Comparison of ENCODE assay signal across 23 cellular contexts in genomic region chr17:58310511-58311428, GRCh38. TPM values are rescaled to one million over a fixed set of nuclear protein-coding genes. Genes with fewer than 3 reads are reported as not detected.
DNase-seq lines count a peak whose midpoint lies in the region; ATAC-seq and TF ChIP-seq lines count a peak whose summit lies in the region.
"Had no signal": no experiment of that assay in that cellular context is flagged by ENCODE, and none has a peak within 500 bp of the region (broad histone marks: within the 10 kb centered on the region; RNA-seq: fewer than 3 reads in every experiment).

No MANE protein-coding gene starts in this region.

- H3K27ac ChIP-seq in testis = no peak overlapping the region
- no peak overlapping the region for H3K27ac ChIP-seq in left lung
- H3K27ac ChIP-seq: colonic mucosa, ovary, suprapubic skin had no signal

- TF ChIP-seq CTCF in testis (IDR thresholded peaks at IDR 0.05) (no peak), left lung (IDR thresholded peaks at IDR 0.05) (no peak)

- 91 to 97% methylated on average over 16 to 20 of the region's 23 CpGs for WGBS in testis, 2 donors

- ATAC-seq in left cardiac atrium = no peak
- ATAC-seq in left lung = no peak

- H3K27me3 ChIP-seq in testis (no peaks in the 10 kb centered on the region), left lung (peaks cover 0 to 2% of the 10 kb centered on the region in 2 donors)
- H3K27me3 ChIP-seq: BLaER1 treated with 17β-estradiol and CSF1 and Interleukin-3, amounts not matched to agents 10 nM and 100 nM; colonic mucosa; MG63; ovary; suprapubic skin had no signal

- TF ChIP-seq POLR2A in testis (IDR thresholded peaks at IDR 0.05) = no peak

- H3K4me3 ChIP-seq in testis (no peak overlapping the region), left lung (no peak overlapping the region)
- H3K4me3 ChIP-seq: BLaER1 treated with 17β-estradiol and CSF1 and Interleukin-3, amounts not matched to agents 10 nM and 100 nM; colonic mucosa; MG63; ovary; suprapubic skin had no signal

- DNase-seq in NCI-H82 (lab: John Stamatoyannopoulos, UW) (peak; percentile 79), NCI-H82 treated with DMSO at 0.1 percent for 48 hours (lab: John Stamatoyannopoulos, UW; ENCODE audit: unreplicated experiment) (no peak), NCI-H524 treated with DMSO at 0.1 percent for 48 hours (lab: John Stamatoyannopoulos, UW) (peak; percentile 68), left cardiac atrium (peak; percentile 17), testis (peak; percentile 10), SW480 (ENCODE audit: low spot score) (no peak), GOT3 (lab: John Stamatoyannopoulos, UW) (no peak), left lung (no peak)
- DNase-seq: activated naive CD4-positive, alpha-beta T cell treated with anti-CD3 and anti-CD28 coated beads, Interleukin-2, amount 50 U/mL, for 16 hours; activated T-cell treated with anti-CD3 and anti-CD28 coated beads for 4 hours; colonic mucosa; DMS53; foreskin fibroblast; MG63; NCI-H510A treated with DMSO at 0.1 percent for 48 hours; SIG-M5; stimulated activated CD4-positive, alpha-beta T cell treated with anti-CD3 and anti-CD28 coated beads, Interleukin-2, amount 100 ng/mL, for 48 hours had no signal

- intact Hi-C loops in left cardiac atrium (cut with DNase I) (no loop called here), testis (cut with DNase I; ENCODE audit: low total_unique reads) (no loop called here), left lung (cut with DNase I) (loop anchor here in 1 of 2 donors (10.0 kb wide), 1 partner anchor 134 kb away; no protein-coding TSS in a partner anchor)

- H3K36me3 ChIP-seq in testis (ENCODE audit: low read depth, missing control alignments) (no peaks in the 10 kb centered on the region), left lung (no peaks in the 10 kb centered on the region)
- H3K36me3 ChIP-seq: colonic mucosa, MG63, ovary, suprapubic skin had no signal

- H3K4me1 ChIP-seq in testis (no peaks in the 10 kb centered on the region), left lung (no peaks in the 10 kb centered on the region)
- H3K4me1 ChIP-seq: colonic mucosa, suprapubic skin had no signal

- no peaks in the 10 kb centered on the region for H3K9me3 ChIP-seq in testis
- no peaks in the 10 kb centered on the region for H3K9me3 ChIP-seq in left lung
- H3K9me3 ChIP-seq: BLaER1 treated with 17β-estradiol and CSF1 and Interleukin-3, amounts not matched to agents 10 nM and 100 nM; colonic mucosa; MG63; ovary; suprapubic skin had no signal

RNA-seq across cellular contexts. Expression of gene TSPOAP1, which starts 17.8 kb away (rescaled TPM):
- total RNA-seq in left cardiac atrium = 1 to 10 TPM; 8.8 to 9.0 TPM
- total RNA-seq in testis = 10 to 100 TPM in 1 of 2 donors, 1 to 10 TPM in 1; 7.2 to 13.0 TPM
- 8.2 TPM for polyA plus RNA-seq in testis (ENCODE audit: insufficient read depth, low read depth, low replicate concordance)
- 10 to 100 TPM in 1 of 2 donors, 1 to 10 TPM in 1; 7.9 to 10.2 TPM for total RNA-seq in left lung
- total RNA-seq: A172 had no signal

RNA-seq across cellular contexts. Expression of gene MPO, which starts 30.0 kb away (rescaled TPM):
- total RNA-seq in left cardiac atrium (under 1 TPM; 0.24 to 0.32 TPM), testis (1 to 10 TPM in 1 of 2 donors, under 1 TPM in 1; 0.87 to 1.1 TPM), left lung (1 to 10 TPM; 1.0 to 1.5 TPM)
- 0.87 TPM for polyA plus RNA-seq in testis (ENCODE audit: insufficient read depth, low read depth, low replicate concordance)
- total RNA-seq: A172; astrocyte; colonic mucosa; suprapubic skin; T-helper 2 cell treated with Interferon-gamma antibody and Interleukin-4, amounts not matched to agents 100 ng/mL and 5 ng/mL, for 36 hours had no signal

RNA-seq across cellular contexts. Expression of gene SUPT4H1, which starts 41.2 kb away (rescaled TPM):
- total RNA-seq in left cardiac atrium = 10 to 100 TPM; 49.4 to 60.6 TPM
- total RNA-seq in testis = 10 to 100 TPM; 59.3 to 64.4 TPM
- polyA plus RNA-seq in testis (ENCODE audit: insufficient read depth, low read depth, low replicate concordance) = 98.5 TPM
- 10 to 100 TPM; 68.4 to 69.0 TPM for total RNA-seq in left lung

Comparison
In these comparisons a context has a peak if more than half of its experiments do, and no peak if none do; other contexts are left out.
1. DNase-seq: peak in NCI-H82 (single experiment), NCI-H524 treated with DMSO at 0.1 percent for 48 hours (single experiment), left cardiac atrium (single experiment) and testis (single experiment); none in NCI-H82 treated with DMSO at 0.1 percent for 48 hours (single experiment), SW480 (single experiment), GOT3 (single experiment) and left lung (0 of 2).